ENCODE assay signal across 1 cellular context in the genomic region with DNA sequence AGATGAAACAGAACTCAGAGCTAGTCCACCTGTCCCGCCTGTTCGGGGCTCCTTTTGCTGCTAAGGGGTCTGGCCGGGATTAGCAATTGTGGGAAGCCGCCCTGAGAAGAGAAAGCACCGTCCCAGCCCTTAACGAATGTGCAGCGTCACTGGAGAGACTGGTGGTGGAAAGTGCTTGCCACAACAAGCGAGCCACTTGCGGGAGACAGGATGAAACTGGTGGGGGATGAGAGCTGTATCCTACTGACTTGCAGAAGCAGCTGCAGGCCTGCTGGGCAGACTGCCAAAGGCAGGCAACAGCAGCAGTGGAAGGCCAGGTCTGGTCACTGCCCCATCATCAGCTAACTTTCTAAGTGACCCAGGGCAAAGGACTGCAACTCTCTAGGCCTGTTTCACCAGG.
TF ChIP-seq lines count a peak whose summit lies in the region.

No MANE protein-coding gene starts in this region.

TF ChIP-seq in H1, 55 proteins besides CTCF, POLR2A, EP300 and RAD21 (continued from another document):
- no peak for TF ChIP-seq CBX8 (IDR thresholded peaks at IDR 0.05; ENCODE audit: borderline replicate concordance, low read depth, low read length)
- no peak for TF ChIP-seq NANOG (IDR thresholded peaks at IDR 0.05; ENCODE audit: insufficient read depth, low read depth, low read length, poor library complexity, severe bottlenecking)
